In genomic region chr1:38917772-38918171, GRCh38 we compare ENCODE assay signal across 24 cellular contexts. TPM values are rescaled to one million over a fixed set of nuclear protein-coding genes. Genes with fewer than 3 reads are reported as not detected.
"Had no signal": no experiment of that assay in that cellular context is flagged by ENCODE, and none has a peak within 500 bp of the region (broad histone marks: within the 10 kb centered on the region; RNA-seq: fewer than 3 reads in every experiment).

No MANE protein-coding gene starts in this region.

- H3K9me2 ChIP-seq: SK-N-SH had no signal

- H3K27ac ChIP-seq: RWPE1 had no signal

- ATAC-seq: Panc1 had no signal

- H3K9ac ChIP-seq: SK-N-SH had no signal

- H3K4me2 ChIP-seq: SK-N-SH had no signal

- H3K9me3 ChIP-seq: SK-N-SH had no signal

- DNase-seq: Kasumi-1, KG1, MV-4-11, NCI-H1048, NCI-H1105, NCI-H1417, NCI-H1436 treated with DMSO at 0.1 percent for 48 hours, NCI-H1694, NCI-H187 treated with DMSO at 0.1 percent for 48 hours, NCI-H2029 treated with DMSO at 0.1 percent for 48 hours, NCI-H2171 treated with DMSO at 0.1 percent for 48 hours, NCI-H345, NCI-H446 treated with DMSO at 0.1 percent for 48 hours, NCI-H510A treated with DMSO at 0.1 percent for 48 hours, NCI-H82, SHP77, SK-N-SH, SW 1271, T-helper 1 cell had no signal

RNA-seq across cellular contexts. Expression of gene RHBDL2, which starts 23.9 kb away (rescaled TPM):
- total RNA-seq: SK-MEL-5 had no signal

RNA-seq across cellular contexts. Expression of gene GJA9, which starts 36.4 kb away (rescaled TPM):
- total RNA-seq: HT-29, MCF 10A, SK-MEL-5 had no signal
